Comparison of ENCODE assay signal across 3 cellular contexts in the genomic region with DNA sequence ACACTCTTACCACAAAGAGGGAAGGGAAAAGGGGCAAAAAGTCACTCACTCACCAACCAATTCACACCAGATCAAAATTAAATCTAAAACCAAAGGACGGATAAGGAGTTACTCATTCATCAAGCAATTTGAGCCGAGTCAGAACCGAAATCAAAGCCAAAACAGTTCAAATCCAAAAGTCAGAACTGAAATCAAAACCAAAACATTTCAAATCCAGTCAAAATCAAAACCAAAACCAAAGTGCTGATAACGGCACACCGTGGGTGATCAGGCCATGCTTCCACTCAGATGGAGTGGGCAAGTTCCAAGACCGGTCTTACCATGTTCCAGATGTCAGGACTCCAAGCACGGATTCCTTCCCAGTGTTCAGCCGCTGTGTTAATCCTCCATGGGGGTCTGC.
TF ChIP-seq lines count a peak whose summit lies in the region.

No MANE protein-coding gene starts in this region.

TF ChIP-seq in liver, 16 proteins besides CTCF, POLR2A, EP300 and RAD21 (continued from another document):
- TF ChIP-seq, protein P1, sequence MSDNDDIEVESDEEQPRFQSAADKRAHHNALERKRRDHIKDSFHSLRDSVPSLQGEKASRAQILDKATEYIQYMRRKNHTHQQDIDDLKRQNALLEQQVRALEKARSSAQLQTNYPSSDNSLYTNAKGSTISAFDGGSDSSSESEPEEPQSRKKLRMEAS (IDR thresholded peaks at IDR 0.05) = no peak
- TF ChIP-seq SP1 (IDR thresholded peaks at IDR 0.05) (no peak), REST (IDR thresholded peaks at IDR 0.05) (no peak), HNF4G (IDR thresholded peaks at IDR 0.05) (no peak), FOXA1 (IDR thresholded peaks at IDR 0.05) (no peak), YY1 (IDR thresholded peaks at IDR 0.05) (no peak), FOXA2 (IDR thresholded peaks at IDR 0.05) (no peak), JUND (IDR thresholded peaks at IDR 0.05) (no peak), ATF3 (IDR thresholded peaks at IDR 0.05) (no peak), HNF4A (conservative IDR thresholded peaks at IDR 0.05) (no peak)
- TF ChIP-seq, protein P2, sequence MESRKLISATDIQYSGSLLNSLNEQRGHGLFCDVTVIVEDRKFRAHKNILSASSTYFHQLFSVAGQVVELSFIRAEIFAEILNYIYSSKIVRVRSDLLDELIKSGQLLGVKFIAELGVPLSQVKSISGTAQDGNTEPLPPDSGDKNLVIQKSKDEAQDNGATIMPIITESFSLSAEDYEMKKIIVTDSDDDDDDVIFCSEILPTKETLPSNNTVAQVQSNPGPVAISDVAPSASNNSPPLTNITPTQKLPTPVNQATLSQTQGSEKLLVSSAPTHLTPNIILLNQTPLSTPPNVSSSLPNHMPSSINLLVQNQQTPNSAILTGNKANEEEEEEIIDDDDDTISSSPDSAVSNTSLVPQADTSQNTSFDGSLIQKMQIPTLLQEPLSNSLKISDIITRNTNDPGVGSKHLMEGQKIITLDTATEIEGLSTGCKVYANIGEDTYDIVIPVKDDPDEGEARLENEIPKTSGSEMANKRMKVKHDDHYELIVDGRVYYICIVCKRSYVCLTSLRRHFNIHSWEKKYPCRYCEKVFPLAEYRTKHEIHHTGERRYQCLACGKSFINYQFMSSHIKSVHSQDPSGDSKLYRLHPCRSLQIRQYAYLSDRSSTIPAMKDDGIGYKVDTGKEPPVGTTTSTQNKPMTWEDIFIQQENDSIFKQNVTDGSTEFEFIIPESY (IDR thresholded peaks at IDR 0.05) = no peak

TF ChIP-seq in HepG2, 621 proteins besides CTCF, POLR2A, EP300 and RAD21 (continued from another document and continues in another):
- TF ChIP-seq KAT8 (CRISPR knock-in tag; IDR thresholded peaks at IDR 0.05) = no peak
- no peak for TF ChIP-seq ZNF580 (CRISPR knock-in tag; IDR thresholded peaks at IDR 0.05; ENCODE audit: borderline replicate concordance, low read depth)
- TF ChIP-seq ZNF446 (CRISPR knock-in tag; IDR thresholded peaks at IDR 0.05) = no peak
- TF ChIP-seq, protein P3, sequence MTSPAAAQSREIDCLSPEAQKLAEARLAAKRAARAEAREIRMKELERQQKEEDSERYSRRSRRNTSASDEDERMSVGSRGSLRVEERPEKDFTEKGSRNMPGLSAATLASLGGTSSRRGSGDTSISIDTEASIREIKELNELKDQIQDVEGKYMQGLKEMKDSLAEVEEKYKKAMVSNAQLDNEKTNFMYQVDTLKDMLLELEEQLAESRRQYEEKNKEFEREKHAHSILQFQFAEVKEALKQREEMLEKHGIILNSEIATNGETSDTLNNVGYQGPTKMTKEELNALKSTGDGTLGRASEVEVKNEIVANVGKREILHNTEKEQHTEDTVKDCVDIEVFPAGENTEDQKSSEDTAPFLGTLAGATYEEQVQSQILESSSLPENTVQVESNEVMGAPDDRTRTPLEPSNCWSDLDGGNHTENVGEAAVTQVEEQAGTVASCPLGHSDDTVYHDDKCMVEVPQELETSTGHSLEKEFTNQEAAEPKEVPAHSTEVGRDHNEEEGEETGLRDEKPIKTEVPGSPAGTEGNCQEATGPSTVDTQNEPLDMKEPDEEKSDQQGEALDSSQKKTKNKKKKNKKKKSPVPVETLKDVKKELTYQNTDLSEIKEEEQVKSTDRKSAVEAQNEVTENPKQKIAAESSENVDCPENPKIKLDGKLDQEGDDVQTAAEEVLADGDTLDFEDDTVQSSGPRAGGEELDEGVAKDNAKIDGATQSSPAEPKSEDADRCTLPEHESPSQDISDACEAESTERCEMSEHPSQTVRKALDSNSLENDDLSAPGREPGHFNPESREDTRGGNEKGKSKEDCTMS (CRISPR knock-in tag; conservative IDR thresholded peaks at IDR 0.05) = no peak
- TF ChIP-seq ONECUT2 (CRISPR knock-in tag; IDR thresholded peaks at IDR 0.05) = no peak
- no peak for TF ChIP-seq ATF6 (CRISPR knock-in tag; conservative IDR thresholded peaks at IDR 0.05)
- TF ChIP-seq ZNF749 (CRISPR knock-in tag; IDR thresholded peaks at IDR 0.05; ENCODE audit: borderline replicate concordance) = no peak
- TF ChIP-seq SP1 (IDR thresholded peaks at IDR 0.05) = no peak
- no peak for TF ChIP-seq SP1 (CRISPR knock-in tag; IDR thresholded peaks at IDR 0.05)
- no peak for TF ChIP-seq EHMT2 (IDR thresholded peaks at IDR 0.05; ENCODE audit: borderline replicate concordance, low read depth, low read length)
- TF ChIP-seq ZNF549 (CRISPR knock-in tag; IDR thresholded peaks at IDR 0.05) = no peak
- TF ChIP-seq SRSF9 (IDR thresholded peaks at IDR 0.05; ENCODE audit: borderline replicate concordance, insufficient read depth, low read depth, low read length, poor library complexity, severe bottlenecking) = no peak
- no peak for TF ChIP-seq ATF7-NPFF (CRISPR knock-in tag; IDR thresholded peaks at IDR 0.05; ENCODE audit: low read depth)
- no peak for TF ChIP-seq ZNF883 (CRISPR knock-in tag; IDR thresholded peaks at IDR 0.05; ENCODE audit: not compliant biosample characterization)
- no peak for TF ChIP-seq ZNF224 (CRISPR knock-in tag; IDR thresholded peaks at IDR 0.05)
- TF ChIP-seq, protein P4, sequence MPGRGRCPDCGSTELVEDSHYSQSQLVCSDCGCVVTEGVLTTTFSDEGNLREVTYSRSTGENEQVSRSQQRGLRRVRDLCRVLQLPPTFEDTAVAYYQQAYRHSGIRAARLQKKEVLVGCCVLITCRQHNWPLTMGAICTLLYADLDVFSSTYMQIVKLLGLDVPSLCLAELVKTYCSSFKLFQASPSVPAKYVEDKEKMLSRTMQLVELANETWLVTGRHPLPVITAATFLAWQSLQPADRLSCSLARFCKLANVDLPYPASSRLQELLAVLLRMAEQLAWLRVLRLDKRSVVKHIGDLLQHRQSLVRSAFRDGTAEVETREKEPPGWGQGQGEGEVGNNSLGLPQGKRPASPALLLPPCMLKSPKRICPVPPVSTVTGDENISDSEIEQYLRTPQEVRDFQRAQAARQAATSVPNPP (CRISPR knock-in tag; IDR thresholded peaks at IDR 0.05) = no peak

TF ChIP-seq in GM12878, 131 proteins besides CTCF, POLR2A, EP300 and RAD21:
- TF ChIP-seq, protein P2 (IDR thresholded peaks at IDR 0.05) = no peak
- no peak for TF ChIP-seq CUX1 (IDR thresholded peaks at IDR 0.05; ENCODE audit: insufficient replicate concordance, low read depth, low read length)
- no peak for TF ChIP-seq IRF4 (IDR thresholded peaks at IDR 0.05; ENCODE audit: low read depth, low read length)
- TF ChIP-seq LARP7 (IDR thresholded peaks at IDR 0.05) = no peak
